1 cellular context compared by ENCODE assay signal in the genomic region with DNA sequence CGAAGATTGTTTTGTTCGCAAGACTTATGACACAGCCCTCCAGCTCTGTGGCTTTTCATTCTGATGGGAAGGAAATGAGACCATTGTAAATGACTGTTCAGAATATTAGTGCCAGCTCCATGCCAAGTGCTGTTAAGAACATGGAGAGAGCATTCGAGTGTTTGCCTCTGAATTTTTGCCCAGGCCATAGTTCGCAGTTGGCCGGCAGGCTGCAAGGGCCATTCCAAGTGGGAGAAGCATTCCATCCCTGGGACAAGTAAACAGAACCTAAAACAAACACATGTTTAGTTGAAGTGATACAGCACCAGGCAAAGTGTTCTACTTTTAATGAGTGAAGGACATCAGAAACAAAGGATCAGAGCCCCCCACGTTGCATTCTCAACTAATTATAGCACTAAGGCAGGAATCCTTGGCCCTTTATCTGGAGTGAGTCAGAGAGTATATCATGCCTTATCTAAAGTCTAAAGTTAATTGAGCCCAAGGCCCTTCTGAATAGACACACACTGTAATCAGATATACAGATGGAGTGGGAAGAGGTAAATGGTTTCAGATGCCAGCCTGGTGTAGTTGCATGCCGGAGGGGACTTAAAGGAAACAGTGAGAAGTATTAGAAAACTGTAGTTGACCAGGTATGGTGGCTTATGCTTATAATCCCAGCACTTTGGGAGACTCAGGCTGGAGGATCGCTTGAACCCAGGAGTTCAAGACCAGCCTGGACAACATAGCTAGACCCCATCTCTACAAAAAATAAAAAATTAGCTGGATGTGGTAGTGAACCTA.
TF ChIP-seq lines count a peak whose summit lies in the region.

No MANE protein-coding gene starts in this region.

TF ChIP-seq in K562, 482 proteins besides CTCF, POLR2A, EP300 and RAD21 (continued from another document):
- TF ChIP-seq ZHX1 (conservative IDR thresholded peaks at IDR 0.05; ENCODE audit: low read length) (no peak), SETDB1 (IDR thresholded peaks at IDR 0.05; ENCODE audit: low read length) (no peak), SMAD4 (CRISPR knock-in tag; conservative IDR thresholded peaks at IDR 0.05) (no peak), ZBTB49 (CRISPR knock-in tag; IDR thresholded peaks at IDR 0.05; ENCODE audit: borderline replicate concordance) (no peak), ZNF551 (CRISPR knock-in tag; IDR thresholded peaks at IDR 0.05) (no peak), PHF21A (IDR thresholded peaks at IDR 0.05; ENCODE audit: borderline replicate concordance, low read depth) (no peak), RFX5 (IDR thresholded peaks at IDR 0.05; ENCODE audit: low read depth, low read length) (no peak), ARID1B (IDR thresholded peaks at IDR 0.05) (0 out of 2 replicates have a peak, but pooled peaks have one; percentile 21), SFPQ (IDR thresholded peaks at IDR 0.05; ENCODE audit: low read depth, low read length) (no peak), CBFA2T3 (IDR thresholded peaks at IDR 0.05) (peak; percentile 26; the same call in 1 of the 2 replicates), CLOCK (CRISPR knock-in tag; IDR thresholded peaks at IDR 0.05; ENCODE audit: borderline replicate concordance) (no peak), CBFA2T2 (conservative IDR thresholded peaks at IDR 0.05) (no peak), ZNF121 (CRISPR knock-in tag; conservative IDR thresholded peaks at IDR 0.05) (peak; percentile 52; the same call in 1 of the 2 replicates), SMAD3 (CRISPR knock-in tag; conservative IDR thresholded peaks at IDR 0.05) (no peak), TGIF2 (CRISPR knock-in tag; IDR thresholded peaks at IDR 0.05) (no peak), FOSL1 (tag; conservative IDR thresholded peaks at IDR 0.05) (peak; percentile 63), NR2C1 (IDR thresholded peaks at IDR 0.05) (no peak), NR2C1 (tag; IDR thresholded peaks at IDR 0.05) (no peak), STAT5A (IDR thresholded peaks at IDR 0.05; ENCODE audit: borderline replicate concordance, low read length) (no peak), MYBL2 (IDR thresholded peaks at IDR 0.05; ENCODE audit: low read depth) (no peak), MYBL2 (CRISPR knock-in tag; IDR thresholded peaks at IDR 0.05; ENCODE audit: borderline replicate concordance) (no peak), PHF8 (IDR thresholded peaks at IDR 0.05; ENCODE audit: borderline replicate concordance, low read length) (no peak), PHTF2 (CRISPR knock-in tag; IDR thresholded peaks at IDR 0.05) (no peak), NFATC3 (IDR thresholded peaks at IDR 0.05) (no peak), JUND (IDR thresholded peaks at IDR 0.05; ENCODE audit: borderline replicate concordance, low read depth, low read length) (peak; percentile 38; the same call in 1 of the 2 replicates), JUND (tag; IDR thresholded peaks at IDR 0.05; ENCODE audit: borderline replicate concordance, low read depth, low read length) (no peak; the same call in 2 of the 3 replicates), TEAD1 (CRISPR knock-in tag; IDR thresholded peaks at IDR 0.05) (no peak)
- TF ChIP-seq, protein P1, sequence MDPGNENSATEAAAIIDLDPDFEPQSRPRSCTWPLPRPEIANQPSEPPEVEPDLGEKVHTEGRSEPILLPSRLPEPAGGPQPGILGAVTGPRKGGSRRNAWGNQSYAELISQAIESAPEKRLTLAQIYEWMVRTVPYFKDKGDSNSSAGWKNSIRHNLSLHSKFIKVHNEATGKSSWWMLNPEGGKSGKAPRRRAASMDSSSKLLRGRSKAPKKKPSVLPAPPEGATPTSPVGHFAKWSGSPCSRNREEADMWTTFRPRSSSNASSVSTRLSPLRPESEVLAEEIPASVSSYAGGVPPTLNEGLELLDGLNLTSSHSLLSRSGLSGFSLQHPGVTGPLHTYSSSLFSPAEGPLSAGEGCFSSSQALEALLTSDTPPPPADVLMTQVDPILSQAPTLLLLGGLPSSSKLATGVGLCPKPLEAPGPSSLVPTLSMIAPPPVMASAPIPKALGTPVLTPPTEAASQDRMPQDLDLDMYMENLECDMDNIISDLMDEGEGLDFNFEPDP (CRISPR knock-in tag; IDR thresholded peaks at IDR 0.05), result no peak
- TF ChIP-seq, protein P2, sequence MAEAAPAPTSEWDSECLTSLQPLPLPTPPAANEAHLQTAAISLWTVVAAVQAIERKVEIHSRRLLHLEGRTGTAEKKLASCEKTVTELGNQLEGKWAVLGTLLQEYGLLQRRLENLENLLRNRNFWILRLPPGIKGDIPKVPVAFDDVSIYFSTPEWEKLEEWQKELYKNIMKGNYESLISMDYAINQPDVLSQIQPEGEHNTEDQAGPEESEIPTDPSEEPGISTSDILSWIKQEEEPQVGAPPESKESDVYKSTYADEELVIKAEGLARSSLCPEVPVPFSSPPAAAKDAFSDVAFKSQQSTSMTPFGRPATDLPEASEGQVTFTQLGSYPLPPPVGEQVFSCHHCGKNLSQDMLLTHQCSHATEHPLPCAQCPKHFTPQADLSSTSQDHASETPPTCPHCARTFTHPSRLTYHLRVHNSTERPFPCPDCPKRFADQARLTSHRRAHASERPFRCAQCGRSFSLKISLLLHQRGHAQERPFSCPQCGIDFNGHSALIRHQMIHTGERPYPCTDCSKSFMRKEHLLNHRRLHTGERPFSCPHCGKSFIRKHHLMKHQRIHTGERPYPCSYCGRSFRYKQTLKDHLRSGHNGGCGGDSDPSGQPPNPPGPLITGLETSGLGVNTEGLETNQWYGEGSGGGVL (CRISPR knock-in tag; IDR thresholded peaks at IDR 0.05), result no peak
